ENCODE assay signal across 8 cellular contexts in genomic region chr11:64224891-64225607, GRCh38. TPM values are rescaled to one million over a fixed set of nuclear protein-coding genes. Genes with fewer than 3 reads are reported as not detected.
A peak's percentile ranks its signal among the peaks of the same experiment; 100 is the strongest.
DNase-seq lines count a peak whose midpoint lies in the region; ATAC-seq and TF ChIP-seq lines count a peak whose summit lies in the region.

No MANE protein-coding gene starts in this region.

- no peaks in the 10 kb centered on the region for H4K20me1 ChIP-seq in GM23338 (replicated peaks; ENCODE audit: insufficient read depth)

- H3K79me2 ChIP-seq in GM23338 (replicated peaks; ENCODE audit: insufficient read depth) = no peaks in the 10 kb centered on the region; the same call in 1 of the 2 replicates

- H3K4me3 Mint-ChIP-seq in GM23338 (peak overlapping the region; percentile 89), glutamatergic neuron (ENCODE audit: unreplicated experiment) (peak overlapping the region; percentile 87)

- H3K9me2 ChIP-seq in GM23338 (ENCODE audit: insufficient read depth) = no peaks in the 10 kb centered on the region

- H3K27me3 Mint-ChIP-seq in GM23338 (ENCODE audit: insufficient read depth, low read depth, poor library complexity) = peaks cover 4% of the 10 kb centered on the region
- peaks cover 4% of the 10 kb centered on the region for H3K27me3 Mint-ChIP-seq in glutamatergic neuron (ENCODE audit: unreplicated experiment)

- H3F3A ChIP-seq in GM23338 (replicated peaks; ENCODE audit: low read depth) = 0 out of 2 replicates have a peak, but pooled peaks cover 5% of the 10 kb centered on the region

- H3K27ac Mint-ChIP-seq in GM23338 (no peak overlapping the region), glutamatergic neuron (ENCODE audit: unreplicated experiment) (no peak overlapping the region)

- H3K9me3 Mint-ChIP-seq in GM23338 = no peaks in the 10 kb centered on the region
- H3K9me3 Mint-ChIP-seq in glutamatergic neuron (ENCODE audit: unreplicated experiment) = no peaks in the 10 kb centered on the region

- H3K27me3 ChIP-seq in GM23338 (ENCODE audit: insufficient read depth) = no peaks in the 10 kb centered on the region
- no peaks in the 10 kb centered on the region for H3K27me3 ChIP-seq in WERI-Rb-1 (ENCODE audit: insufficient read depth, low read depth, severe bottlenecking)

- H3K4me1 Mint-ChIP-seq in GM23338 (peaks cover 11% of the 10 kb centered on the region), glutamatergic neuron (ENCODE audit: low read depth, unreplicated experiment) (no peaks in the 10 kb centered on the region)

- no peaks in the 10 kb centered on the region for H3K36me3 Mint-ChIP-seq in GM23338 (ENCODE audit: low read depth)
- no peaks in the 10 kb centered on the region for H3K36me3 Mint-ChIP-seq in glutamatergic neuron (ENCODE audit: unreplicated experiment)

- no peaks in the 10 kb centered on the region for H3K9me3 ChIP-seq in WERI-Rb-1 (ENCODE audit: severe bottlenecking)

- H3K36me3 ChIP-seq in GM23338 (ENCODE audit: insufficient read depth) = no peaks in the 10 kb centered on the region; the same call in 1 of the 2 replicates
- H3K36me3 ChIP-seq in WERI-Rb-1 = no peaks in the 10 kb centered on the region; the same call in 1 of the 2 replicates

- TF ChIP-seq CTCF in GM23338 (conservative IDR thresholded peaks at IDR 0.05; ENCODE audit: low read depth in 2 of 2) (no peak), WERI-Rb-1 (IDR thresholded peaks at IDR 0.05; ENCODE audit: low read depth, low read length) (no peak), glutamatergic neuron (IDR thresholded peaks at IDR 0.05; ENCODE audit: partially characterized antibody, unreplicated experiment) (no peak)

- H2AFZ ChIP-seq in GM23338 = no peak overlapping the region

- H3K4me1 ChIP-seq in GM23338 (ENCODE audit: insufficient read depth) = no peaks in the 10 kb centered on the region; the same call in 1 of the 2 replicates

- ATAC-seq in GM23338 (no peak; the same call in 2 of the 3 replicates), HG03135 (IDR thresholded peaks at IDR 0.05; ENCODE audit: unreplicated experiment) (no peak), HG03025 (IDR thresholded peaks at IDR 0.05; ENCODE audit: low FRiP score, unreplicated experiment) (no peak), HG03432 (IDR thresholded peaks at IDR 0.05; ENCODE audit: unreplicated experiment) (no peak)

- DNase-seq in GM23338 (ENCODE audit: low spot score) (no peak), WERI-Rb-1 (no peak), glutamatergic neuron (no peak)
- no peak for DNase-seq in activated CD4-positive, CD25-positive, alpha-beta regulatory T cell (lab: John Stamatoyannopoulos, UW)

- H3K27ac ChIP-seq in GM23338 (ENCODE audit: low read depth) = no peak overlapping the region
- peak overlapping the region; percentile 75 for H3K27ac ChIP-seq in WERI-Rb-1
- H3K27ac ChIP-seq in skin epidermis = peak overlapping the region in 19 of 21 experiments; percentile 82 to 99 (median 93)

- H3K4me2 ChIP-seq in GM23338 = peak overlapping the region; percentile 97

- peak overlapping the region; percentile 98 for H3K4me3 ChIP-seq in GM23338
- H3K4me3 ChIP-seq in WERI-Rb-1 (ENCODE audit: low read depth, low read length) = peak overlapping the region; percentile 70
- peak overlapping the region; percentile 61 to 87 (median 74) for H3K4me3 ChIP-seq in skin epidermis

TF ChIP-seq in GM23338, 12 proteins besides CTCF, POLR2A, EP300 and RAD21 (continues in another document):
- TF ChIP-seq ZNF114 (CRISPR knock-in tag; IDR thresholded peaks at IDR 0.05) (no peak), ZNF331 (CRISPR knock-in tag; IDR thresholded peaks at IDR 0.05; ENCODE audit: low read depth) (no peak), JUNB (IDR thresholded peaks at IDR 0.05; ENCODE audit: unreplicated experiment) (no peak), ZNF462 (CRISPR knock-in tag; IDR thresholded peaks at IDR 0.05) (no peak), POLR2AphosphoS5 (IDR thresholded peaks at IDR 0.05; ENCODE audit: low read depth) (no peak)

RNA-seq across cellular contexts. Expression of gene TRPT1, which starts 0.9 kb away (rescaled TPM):
- 36.9 and 40.6 TPM in 2 replicates for total RNA-seq in GM23338 (2014; rRNA removed; shearing (Covaris generic))
- 52.2 and 55.7 TPM in 2 replicates for polyA plus RNA-seq in GM23338 (2016; fragmentation: Nextera tagmentation; extraction: Ambion mirVana)
- total RNA-seq in glutamatergic neuron (ENCODE audit: unreplicated experiment) = 39.0 TPM

RNA-seq across cellular contexts. Expression of gene NUDT22, which starts 1.0 kb away (rescaled TPM):
- 35.1 and 67.0 TPM in 2 replicates for total RNA-seq in GM23338 (2014; rRNA removed; shearing (Covaris generic))
- polyA plus RNA-seq in GM23338 (2016; fragmentation: Nextera tagmentation; extraction: Ambion mirVana) = 31.1 and 33.9 TPM in 2 replicates
- total RNA-seq in glutamatergic neuron (ENCODE audit: unreplicated experiment) = 37.0 TPM

RNA-seq across cellular contexts. Expression of gene DNAJC4, which starts 5.3 kb away (rescaled TPM):
- 7.7 and 10.5 TPM in 2 replicates for total RNA-seq in GM23338 (2014; rRNA removed; shearing (Covaris generic))
- polyA plus RNA-seq in GM23338 (2016; fragmentation: Nextera tagmentation; extraction: Ambion mirVana) = 31.0 and 34.4 TPM in 2 replicates
- 30.5 TPM for total RNA-seq in glutamatergic neuron (ENCODE audit: unreplicated experiment)

RNA-seq across cellular contexts. Expression of gene VEGFB, which starts 9.3 kb away (rescaled TPM):
- total RNA-seq in GM23338 (2014; rRNA removed; shearing (Covaris generic)) = 24.2 and 25.8 TPM in 2 replicates
- 20.8 and 24.6 TPM in 2 replicates for polyA plus RNA-seq in GM23338 (2016; fragmentation: Nextera tagmentation; extraction: Ambion mirVana)
- total RNA-seq in glutamatergic neuron (ENCODE audit: unreplicated experiment) = 12.3 TPM

RNA-seq across cellular contexts. Expression of gene FKBP2, which starts 15.8 kb away (rescaled TPM):
- 31.4 and 35.0 TPM in 2 replicates for total RNA-seq in GM23338 (2014; rRNA removed; shearing (Covaris generic))
- polyA plus RNA-seq in GM23338 (2016; fragmentation: Nextera tagmentation; extraction: Ambion mirVana) = 201 and 221 TPM in 2 replicates
- total RNA-seq in glutamatergic neuron (ENCODE audit: unreplicated experiment) = 31.4 TPM
